In the genomic region with DNA sequence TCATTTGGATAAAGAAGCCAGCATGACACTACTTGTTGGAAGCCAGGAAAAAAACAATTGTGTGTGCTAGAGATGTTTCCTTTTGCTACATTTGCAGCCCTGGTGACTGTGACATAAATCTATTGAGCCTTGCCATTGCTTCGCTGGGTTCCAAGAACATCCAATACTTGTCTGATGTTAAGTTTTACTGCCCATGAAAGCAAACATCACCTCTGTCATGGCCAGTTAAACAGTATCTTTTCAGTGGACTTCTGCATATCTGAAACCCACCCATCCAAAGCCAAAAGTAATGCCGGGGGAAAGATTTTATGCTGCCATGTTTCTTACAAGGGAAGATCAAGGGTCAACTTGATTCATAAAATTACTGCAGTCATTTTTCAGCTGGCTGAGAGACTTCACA, we compare ENCODE assay signal across 31 cellular contexts.
"Had no signal": no experiment of that assay in that cellular context is flagged by ENCODE, and none has a peak within 500 bp of the region (broad histone marks: within the 10 kb centered on the region; RNA-seq: fewer than 3 reads in every experiment).

No MANE protein-coding gene starts in this region.

- H3K4me3 Mint-ChIP-seq: activated CD4-positive, alpha-beta T cell treated with anti-CD3 and anti-CD28 coated beads, Interleukin-2, amount 10 ng/mL, durations not matched to agents 24 days and 14 days; activated CD8-positive, alpha-beta T cell treated with anti-CD3 and anti-CD28 coated beads for 36 hours; activated naive CD8-positive, alpha-beta T cell treated with anti-CD3 and anti-CD28 coated beads for 36 hours; activated T-cell treated with anti-CD3 and anti-CD28 coated beads, Interleukin-2, amount 50 U/mL, for 72 hours; activated T-helper 17 cell treated with anti-CD3 and anti-CD28 coated beads, Interleukin-2, amount 50 U/mL, for 72 hours; central memory CD8-positive, alpha-beta T cell; T-helper 1 cell treated with Interleukin-12 subunit alpha and Interleukin-12 subunit beta and Interleukin-4 antibody, amounts not matched to agents 30 μg/mL and 1 μg/mL, for 36 hours; T-helper 2 cell treated with Interferon-gamma antibody and Interleukin-4, amounts not matched to agents 5 μg/mL and 100 μg/mL, for 36 hours had no signal

- H3K36me3 Mint-ChIP-seq: activated naive CD8-positive, alpha-beta T cell treated with anti-CD3 and anti-CD28 coated beads for 36 hours had no signal

- H3K4me1 ChIP-seq: ascending aorta had no signal

- H3K9me3 ChIP-seq: ascending aorta, SJSA1, SK-N-SH had no signal

- H3K27ac Mint-ChIP-seq: activated CD4-positive, alpha-beta T cell treated with anti-CD3 and anti-CD28 coated beads, Interleukin-2, amount 10 ng/mL, durations not matched to agents 24 days and 14 days; activated CD8-positive, alpha-beta T cell treated with anti-CD3 and anti-CD28 coated beads for 36 hours; activated naive CD8-positive, alpha-beta T cell treated with anti-CD3 and anti-CD28 coated beads for 36 hours; activated T-cell treated with anti-CD3 and anti-CD28 coated beads, Interleukin-2, amount 50 U/mL, for 72 hours; activated T-helper 17 cell treated with anti-CD3 and anti-CD28 coated beads, Interleukin-2, amount 50 U/mL, for 72 hours; T-helper 1 cell treated with Interleukin-12 subunit alpha and Interleukin-12 subunit beta and Interleukin-4 antibody, amounts not matched to agents 30 μg/mL and 1 μg/mL, for 36 hours; T-helper 2 cell treated with Interferon-gamma antibody and Interleukin-4, amounts not matched to agents 5 μg/mL and 100 μg/mL, for 36 hours had no signal

- H3K27ac ChIP-seq: ascending aorta, cardiac muscle cell, SJSA1 had no signal

- H3K9me3 Mint-ChIP-seq: activated CD4-positive, alpha-beta T cell treated with anti-CD3 and anti-CD28 coated beads, Interleukin-2, amount 10 ng/mL, durations not matched to agents 24 days and 14 days; activated CD8-positive, alpha-beta T cell treated with anti-CD3 and anti-CD28 coated beads for 36 hours; activated naive CD8-positive, alpha-beta T cell treated with anti-CD3 and anti-CD28 coated beads for 36 hours; activated T-helper 17 cell treated with anti-CD3 and anti-CD28 coated beads, Interleukin-2, amount 50 U/mL, for 72 hours; central memory CD8-positive, alpha-beta T cell; T-helper 1 cell treated with Interleukin-12 subunit alpha and Interleukin-12 subunit beta and Interleukin-4 antibody, amounts not matched to agents 30 μg/mL and 1 μg/mL, for 36 hours; T-helper 2 cell treated with Interferon-gamma antibody and Interleukin-4, amounts not matched to agents 5 μg/mL and 100 μg/mL, for 36 hours had no signal

- H3K4me2 ChIP-seq: SK-N-SH had no signal

- DNase-seq: activated CD4-positive, alpha-beta T cell treated with anti-CD3 and anti-CD28 coated beads, Interleukin-2, amount 10 ng/mL, durations not matched to agents 24 days and 14 days; activated CD4-positive, alpha-beta T cell treated with anti-CD3 and anti-CD28 coated beads, Interleukin-2, amount 50 U/mL, for 4 hours; activated CD8-positive, alpha-beta T cell treated with anti-CD3 and anti-CD28 coated beads for 36 hours; activated effector memory CD4-positive, alpha-beta T cell treated with anti-CD3 and anti-CD28 coated beads, Interleukin-2, amount 50 U/mL, for 16 hours; activated naive CD4-positive, alpha-beta T cell; activated naive CD4-positive, alpha-beta T cell treated with anti-CD3 and anti-CD28 coated beads, Interleukin-2, amount 50 U/mL, for 16 hours; activated naive CD8-positive, alpha-beta T cell treated with anti-CD3 and anti-CD28 coated beads for 36 hours; activated T-cell treated with anti-CD3 and anti-CD28 coated beads, Interleukin-2, amount 50 U/mL, for 1 hour; activated T-cell treated with anti-CD3 and anti-CD28 coated beads, Interleukin-2, amount 50 U/mL, for 72 hours; amniotic stem cell; Karpas-422; KBM-7; NCI-H1105 treated with DMSO at 0.1 percent for 48 hours; NCI-H1436; NCI-H1694; NCI-H1930; NCI-H2081 treated with DMSO at 0.1 percent for 48 hours; NCI-H226; NCI-H446 treated with DMSO at 0.1 percent for 48 hours; NCI-H524; NK-92 treated with Interleukin-12 subunit alpha and Interleukin-12 subunit beta, amount 100 ng/mL, for 24 hours; RPMI8226; SHP77 treated with DMSO at 0.1 percent for 48 hours; SK-N-SH had no signal

- H3K27me3 ChIP-seq: ascending aorta, cardiac muscle cell, SJSA1 had no signal

- H3K27me3 Mint-ChIP-seq: activated CD4-positive, alpha-beta T cell treated with anti-CD3 and anti-CD28 coated beads, Interleukin-2, amount 10 ng/mL, durations not matched to agents 24 days and 14 days; activated CD8-positive, alpha-beta T cell treated with anti-CD3 and anti-CD28 coated beads for 36 hours; activated naive CD8-positive, alpha-beta T cell treated with anti-CD3 and anti-CD28 coated beads for 36 hours; activated T-helper 17 cell treated with anti-CD3 and anti-CD28 coated beads, Interleukin-2, amount 50 U/mL, for 72 hours; central memory CD8-positive, alpha-beta T cell had no signal

- H3K4me1 Mint-ChIP-seq: activated CD4-positive, alpha-beta T cell treated with anti-CD3 and anti-CD28 coated beads, Interleukin-2, amount 10 ng/mL, durations not matched to agents 24 days and 14 days; activated naive CD8-positive, alpha-beta T cell treated with anti-CD3 and anti-CD28 coated beads for 36 hours; activated T-helper 17 cell treated with anti-CD3 and anti-CD28 coated beads, Interleukin-2, amount 50 U/mL, for 72 hours; central memory CD8-positive, alpha-beta T cell had no signal

- H3K9me2 ChIP-seq: SK-N-SH had no signal

- H3K4me3 ChIP-seq: ascending aorta, cardiac muscle cell, SJSA1 had no signal
